ENCODE assay signal across 10 cellular contexts in genomic region chr3:123658118-123658859, GRCh38.
DNase-seq lines count a peak whose midpoint lies in the region; ATAC-seq and TF ChIP-seq lines count a peak whose summit lies in the region.
"Had no signal": no experiment of that assay in that cellular context is flagged by ENCODE, and none has a peak within 500 bp of the region (broad histone marks: within the 10 kb centered on the region; RNA-seq: fewer than 3 reads in every experiment).

No MANE protein-coding gene starts in this region.

- CTCF ChIA-PET in BJ (lab: Yijun Ruan, JAX): interaction anchor here (2.0 to 9.4 kb wide), 2 partner anchors 17 to 66 kb away, joined by 4 to 104 read pairs; no protein-coding TSS in a partner anchor

- H3K27ac Mint-ChIP-seq in stimulated activated naive B cell treated with anti-CD40 and anti-IgM and Interleukin-4, amounts not matched to agents 10 μg/mL and 1 μg/mL and 100 μg/mL, for 72 hours: no peak overlapping the region

- H3K27me3 Mint-ChIP-seq in stimulated activated naive B cell treated with anti-CD40 and anti-IgM and Interleukin-4, amounts not matched to agents 10 μg/mL and 1 μg/mL and 100 μg/mL, for 72 hours: peaks cover 0 to 8% of the 10 kb centered on the region in 2 donors

- peaks cover 6 to 11% of the 10 kb centered on the region in 2 donors for H3K4me1 Mint-ChIP-seq in stimulated activated naive B cell treated with anti-CD40 and anti-IgM and Interleukin-4, amounts not matched to agents 10 μg/mL and 1 μg/mL and 100 μg/mL, for 72 hours

- H3K4me3 ChIP-seq in BJ (ENCODE audit: low read depth, low read length): no peak overlapping the region
- H3K4me3 ChIP-seq in foreskin fibroblast (ENCODE audit: low read depth in 1 of 2, low read length in 2 of 2): no peak overlapping the region
- H3K4me3 ChIP-seq in retinal pigment epithelial cell (ENCODE audit: low read length): no peak overlapping the region
- H3K4me3 ChIP-seq: psoas muscle had no signal

- ATAC-seq in stimulated activated naive B cell treated with anti-CD40 and anti-IgM and Interleukin-4, amounts not matched to agents 10 μg/mL and 1 μg/mL and 100 μg/mL, for 72 hours (replicated peaks): no peak

- POLR2A ChIA-PET in BJ (lab: Charles Lee): no interaction called here

- no peak overlapping the region for H3K4me3 Mint-ChIP-seq in stimulated activated naive B cell treated with anti-CD40 and anti-IgM and Interleukin-4, amounts not matched to agents 10 μg/mL and 1 μg/mL and 100 μg/mL, for 72 hours

- H3K9me3 Mint-ChIP-seq in stimulated activated naive B cell treated with anti-CD40 and anti-IgM and Interleukin-4, amounts not matched to agents 10 μg/mL and 1 μg/mL and 100 μg/mL, for 72 hours: peaks cover 0 to 3% of the 10 kb centered on the region in 2 donors

- TF ChIP-seq CTCF in BJ (IDR thresholded peaks at IDR 0.05; ENCODE audit: insufficient read depth, low read depth, low read length) (no peak), foreskin fibroblast (IDR thresholded peaks at IDR 0.05; ENCODE audit: low read depth, low read length) (no peak), retinal pigment epithelial cell (conservative IDR thresholded peaks at IDR 0.05; ENCODE audit: low read depth, low read length) (no peak)

- peaks cover 3 to 4% of the 10 kb centered on the region in 2 donors for H3K36me3 Mint-ChIP-seq in stimulated activated naive B cell treated with anti-CD40 and anti-IgM and Interleukin-4, amounts not matched to agents 10 μg/mL and 1 μg/mL and 100 μg/mL, for 72 hours

- no peaks in the 10 kb centered on the region for H3K27me3 ChIP-seq in BJ (ENCODE audit: control insufficient read depth, insufficient read depth, low read length)

- DNase-seq in BJ (ENCODE audit: low read depth) (peak; percentile 61), amniotic epithelial cell (ENCODE audit: low read depth) (peak; percentile 62), foreskin fibroblast (peak; percentile 80 to 86), retinal pigment epithelial cell (ENCODE audit: low read depth) (peak; percentile 62), CD1c-positive myeloid dendritic cell (ENCODE audit: extremely low spot score) (no peak), NCI-H82 treated with DMSO at 0.1 percent for 48 hours (lab: John Stamatoyannopoulos, UW; ENCODE audit: unreplicated experiment) (no peak)
- no peak for DNase-seq in activated CD8-positive, alpha-beta memory T cell treated with anti-CD3 and anti-CD28 coated beads for 24 hours
- no peak for DNase-seq in stimulated activated naive B cell treated with anti-CD40 and anti-IgM and Interleukin-4, amounts not matched to agents 10 μg/mL and 1 μg/mL and 100 μg/mL, for 72 hours
- DNase-seq: NCI-H1105 treated with DMSO at 0.1 percent for 48 hours had no signal

- H3K36me3 ChIP-seq in BJ (ENCODE audit: control insufficient read depth, insufficient read depth, low read length): peaks cover 38% of the 10 kb centered on the region

Comparison
In these comparisons a context has a peak if more than half of its experiments do, and no peak if none do; other contexts are left out.
1. DNase-seq: peak in BJ (single experiment), amniotic epithelial cell (single experiment), foreskin fibroblast (2 of 2) and retinal pigment epithelial cell (single experiment); none in CD1c-positive myeloid dendritic cell (single experiment), NCI-H82 treated with DMSO at 0.1 percent for 48 hours (single experiment), activated CD8-positive, alpha-beta memory T cell treated with anti-CD3 and anti-CD28 coated beads for 24 hours (single experiment) and stimulated activated naive B cell treated with anti-CD40 and anti-IgM and Interleukin-4, amounts not matched to agents 10 μg/mL and 1 μg/mL and 100 μg/mL, for 72 hours (single experiment).